In genomic region chr3:179069762-179070390, GRCh38 we compare ENCODE assay signal across 8 cellular contexts. TPM values are rescaled to one million over a fixed set of nuclear protein-coding genes. Genes with fewer than 3 reads are reported as not detected.
DNase-seq lines count a peak whose midpoint lies in the region; ATAC-seq, FAIRE-seq and TF ChIP-seq lines count a peak whose summit lies in the region.

No MANE protein-coding gene starts in this region.

- peak overlapping the region; percentile 84 for H3K9ac ChIP-seq in keratinocyte (ENCODE audit: control insufficient read depth, extremely low read depth, insufficient read depth, low read length)

- intact Hi-C loops in activated B cell treated with CpG ODN at 0.5 μM for 24 hours (cut with micrococcal nuclease) = loop anchor here (1.0 to 10.0 kb wide), 5 partner anchors 246 to 635 kb away; partner anchors contain the start of genes ACTL6A and USP13

- no peak overlapping the region for H2AFZ ChIP-seq in keratinocyte (ENCODE audit: control insufficient read depth, low read length)

- H3K4me1 Mint-ChIP-seq in HFFc6 (ENCODE audit: low read depth) (peaks cover 53% of the 10 kb centered on the region), activated B cell treated with CpG ODN at 0.5 μM for 24 hours (peaks cover 54% of the 10 kb centered on the region)

- TF ChIP-seq CTCF in AG10803 (conservative IDR thresholded peaks at IDR 0.05; ENCODE audit: low read length) = no peak
- no peak for TF ChIP-seq CTCF in HFFc6 (IDR thresholded peaks at IDR 0.05)
- TF ChIP-seq CTCF in activated B cell treated with CpG ODN at 0.5 μM for 24 hours (IDR thresholded peaks at IDR 0.05) = no peak
- TF ChIP-seq CTCF in keratinocyte (optimal IDR thresholded peaks at IDR 0.05 in 1 of 3, IDR thresholded peaks at IDR 0.05 in 1 of 3, conservative IDR thresholded peaks at IDR 0.05 in 1 of 3; ENCODE audit: extremely low read depth in 1 of 3, insufficient read depth in 2 of 3, low read length in 3 of 3) = no peak

- no peaks in the 10 kb centered on the region for H3K9me1 ChIP-seq in keratinocyte (ENCODE audit: control insufficient read depth, extremely low read depth, insufficient read depth, low read length)

- H3K4me2 ChIP-seq in keratinocyte (ENCODE audit: control insufficient read depth, extremely low read depth, insufficient read depth, low read depth, low read length) = peak overlapping the region; percentile 96

- ATAC-seq in activated B cell treated with CpG ODN at 0.5 μM for 24 hours (ENCODE audit: low read depth) = no peak
- ATAC-seq in GM19397 (IDR thresholded peaks at IDR 0.05; ENCODE audit: unreplicated experiment) = no peak
- ATAC-seq in HG03432 (IDR thresholded peaks at IDR 0.05; ENCODE audit: unreplicated experiment) = no peak

- DNase-seq in AG10803 (ENCODE audit: low read depth) (peak; percentile 68), HFFc6 (peak; percentile 8), activated B cell treated with CpG ODN at 0.5 μM for 24 hours (no peak), keratinocyte (ENCODE audit: low read depth, low spot score) (no peak), ureter (ENCODE audit: low spot score) (no peak), frontal cortex (ENCODE audit: low spot score in 2 of 2) (no peak)

- peaks cover 2 to 20% of the 10 kb centered on the region in 2 experiments for H3K36me3 ChIP-seq in keratinocyte (ENCODE audit: control insufficient read depth in 2 of 2, extremely low read depth in 1 of 2, insufficient read depth in 2 of 2, low read length in 2 of 2)

- H3K9me3 Mint-ChIP-seq in HFFc6 = no peaks in the 10 kb centered on the region
- no peaks in the 10 kb centered on the region for H3K9me3 Mint-ChIP-seq in activated B cell treated with CpG ODN at 0.5 μM for 24 hours

- H4K20me1 ChIP-seq in keratinocyte (ENCODE audit: control insufficient read depth, extremely low read depth, insufficient read depth, low read length) = no peaks in the 10 kb centered on the region

- H3K27me3 Mint-ChIP-seq in HFFc6 (ENCODE audit: insufficient read depth) (peaks cover 6% of the 10 kb centered on the region), activated B cell treated with CpG ODN at 0.5 μM for 24 hours (no peaks in the 10 kb centered on the region)

- H3K27ac ChIP-seq in keratinocyte (ENCODE audit: control insufficient read depth, insufficient read depth, low read length) = peak overlapping the region; percentile 75

- H3K4me1 ChIP-seq in keratinocyte (ENCODE audit: control insufficient read depth, extremely low read depth, insufficient read depth, low read length) = peaks cover 21% of the 10 kb centered on the region

- FAIRE-seq in keratinocyte (lab: Jason Lieb, UNC) (no peak), frontal cortex (lab: Jason Lieb, UNC) (no peak)

- CTCF ChIA-PET in activated B cell treated with CpG ODN at 0.5 μM for 24 hours (lab: Charles Lee) = interaction anchor here (1.5 to 4.9 kb wide), 7 partner anchors 23 to 251 kb away, joined by 3 to 18 read pairs (median 8); no protein-coding TSS in a partner anchor

- peaks cover 52% of the 10 kb centered on the region for H3K79me2 ChIP-seq in keratinocyte (ENCODE audit: control insufficient read depth, insufficient read depth, low read length)

- H3K4me3 Mint-ChIP-seq in HFFc6 = peak overlapping the region; percentile 100
- peak overlapping the region; percentile 11 for H3K4me3 Mint-ChIP-seq in activated B cell treated with CpG ODN at 0.5 μM for 24 hours

- dilution Hi-C loops in keratinocyte (cut with MboI; ENCODE audit: extremely low pct_ligation_motif_present, low sequenced_read_pairs) = no loop called here

- no peaks in the 10 kb centered on the region for H3K9me3 ChIP-seq in keratinocyte (ENCODE audit: control insufficient read depth, low read depth, low read length)

- peak overlapping the region; percentile 89 for H3K4me3 ChIP-seq in AG10803 (ENCODE audit: low read length)
- H3K4me3 ChIP-seq in keratinocyte (ENCODE audit: control insufficient read depth in 2 of 3, extremely low read depth in 1 of 3, insufficient read depth in 2 of 3, low read depth in 1 of 3, low read length in 3 of 3) = peak overlapping the region; percentile 60 to 95 (median 93)

- H3K27ac Mint-ChIP-seq in HFFc6 = peak overlapping the region; percentile 94
- no peak overlapping the region for H3K27ac Mint-ChIP-seq in activated B cell treated with CpG ODN at 0.5 μM for 24 hours

- H3K36me3 Mint-ChIP-seq in HFFc6 (ENCODE audit: low read depth) (peaks cover 44% of the 10 kb centered on the region), activated B cell treated with CpG ODN at 0.5 μM for 24 hours (ENCODE audit: low read depth) (peaks cover 23% of the 10 kb centered on the region)

- POLR2A ChIA-PET in activated B cell treated with CpG ODN at 0.5 μM for 24 hours (lab: Charles Lee) = interaction anchor here (2.2 to 3.5 kb wide), 3 partner anchors 23 to 78 kb away, joined by 5 to 58 read pairs (median 27); partner anchors contain the start of gene PIK3CA

- no peaks in the 10 kb centered on the region for H3K27me3 ChIP-seq in keratinocyte (ENCODE audit: control insufficient read depth, extremely low read depth, insufficient read depth, low read length)

RNA-seq across cellular contexts. Expression of gene ZMAT3, which starts 1.7 kb away (rescaled TPM):
- 100 to 1,000 TPM in 1 of 6 experiments, 10 to 100 TPM in 5; 70.6 to 100 (median 83.7) TPM for total RNA-seq in HFFc6 (2021; fragmentation: NEBNext Ultra II Directional; extraction: Animal tissue kit (Norgen Biotek cat#: 25700))
- 29.8 and 32.0 TPM in 2 replicates for total RNA-seq in activated B cell treated with CpG ODN at 0.5 μM for 24 hours
- 14.7 to 16.6 TPM (median 15.5 TPM) in 3 replicates for polyA plus RNA-seq in keratinocyte
- 8.2 TPM for polyA plus RNA-seq in keratinocyte (2011; ENCODE audit: low read depth)
- polyA plus RNA-seq in keratinocyte (2011; cell fraction: cytosol; rRNA removed) = 13.0 and 19.0 TPM in 2 replicates
- 13.9 and 17.5 TPM in 2 replicates for polyA plus RNA-seq in keratinocyte (2011; cell fraction: nucleus; rRNA removed)
- polyA plus RNA-seq in keratinocyte (2012; ENCODE audit: low replicate concordance) = 12.2 and 14.1 TPM in 2 replicates
- polyA minus RNA-seq in keratinocyte = 36.1 to 88.3 TPM (median 49.2 TPM) in 3 replicates
- polyA minus RNA-seq in keratinocyte (2011; cell fraction: cytosol; rRNA and poly(A)+ RNA removed) = 47.8 TPM
- polyA minus RNA-seq in keratinocyte (2011; cell fraction: nucleus; rRNA and poly(A)+ RNA removed) = 30.5 and 51.4 TPM in 2 replicates
- total RNA-seq in ureter = 16.7 TPM
- total RNA-seq in frontal cortex = 6.1 TPM

Comparison
In these comparisons a context has a peak if more than half of its experiments do, and no peak if none do; other contexts are left out.
1. DNase-seq: peak in AG10803 (single experiment) and HFFc6 (single experiment); none in activated B cell treated with CpG ODN at 0.5 μM for 24 hours (single experiment), keratinocyte (single experiment), ureter (single experiment) and frontal cortex (0 of 2).